1 cellular context compared by ENCODE assay signal in genomic region chr3:184496933-184497332, GRCh38.
TF ChIP-seq lines count a peak whose summit lies in the region.

No MANE protein-coding gene starts in this region.

TF ChIP-seq in GM23338, 12 proteins besides CTCF, POLR2A, EP300 and RAD21 (continued from another document):
- TF ChIP-seq ZNF462 (CRISPR knock-in tag; IDR thresholded peaks at IDR 0.05), result no peak
- no peak for TF ChIP-seq ZNF331 (CRISPR knock-in tag; IDR thresholded peaks at IDR 0.05; ENCODE audit: low read depth)
- TF ChIP-seq POLR2AphosphoS5 (IDR thresholded peaks at IDR 0.05; ENCODE audit: low read depth), result no peak
- no peak for TF ChIP-seq STAT1 (IDR thresholded peaks at IDR 0.05; ENCODE audit: unreplicated experiment)
- no peak for TF ChIP-seq ZNF114 (CRISPR knock-in tag; IDR thresholded peaks at IDR 0.05)
- no peak for TF ChIP-seq EZH2phosphoT487 (IDR thresholded peaks at IDR 0.05; ENCODE audit: unreplicated experiment)
- no peak for TF ChIP-seq REST (IDR thresholded peaks at IDR 0.05; ENCODE audit: unreplicated experiment)
- no peak for TF ChIP-seq ETS1 (IDR thresholded peaks at IDR 0.05)
- TF ChIP-seq JUNB (IDR thresholded peaks at IDR 0.05; ENCODE audit: unreplicated experiment), result no peak
